ENCODE assay signal across 12 cellular contexts in the genomic region with DNA sequence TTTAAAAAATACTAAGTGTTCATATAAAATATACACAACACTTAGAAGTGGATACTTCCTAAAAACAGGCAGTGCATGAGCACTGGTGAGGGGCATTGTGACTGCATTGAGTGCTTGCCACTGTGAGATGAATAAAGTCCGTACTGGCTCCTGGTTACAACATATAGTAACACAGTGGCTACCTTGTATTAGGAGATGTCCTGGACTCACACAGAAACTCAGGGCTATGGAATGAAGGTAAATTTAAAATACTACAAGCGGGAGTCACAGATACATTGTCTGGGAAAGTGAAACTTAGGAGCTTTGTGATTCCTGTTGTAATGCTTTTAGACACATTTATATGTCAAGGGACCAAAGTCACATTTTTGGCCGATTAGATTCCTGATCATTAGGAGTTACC. TPM values are rescaled to one million over a fixed set of nuclear protein-coding genes. Genes with fewer than 3 reads are reported as not detected.
DNase-seq lines count a peak whose midpoint lies in the region; ATAC-seq and TF ChIP-seq lines count a peak whose summit lies in the region.
"Had no signal": no experiment of that assay in that cellular context is flagged by ENCODE, and none has a peak within 500 bp of the region (broad histone marks: within the 10 kb centered on the region; RNA-seq: fewer than 3 reads in every experiment).

No MANE protein-coding gene starts in this region.

- H3K36me3 ChIP-seq in CD8-positive, alpha-beta memory T cell (ENCODE audit: insufficient read depth, low read length) = no peaks in the 10 kb centered on the region
- H3K36me3 ChIP-seq in PC-9 (ENCODE audit: low read depth) (no peaks in the 10 kb centered on the region; the same call in 1 of the 2 replicates), breast epithelium (no peaks in the 10 kb centered on the region)
- no peaks in the 10 kb centered on the region for H3K36me3 ChIP-seq in naive thymus-derived CD4-positive, alpha-beta T cell (ENCODE audit: control insufficient read depth in 2 of 3, insufficient read depth in 3 of 3, low read length in 3 of 3)
- H3K36me3 ChIP-seq: pancreas had no signal

- H3K4me1 ChIP-seq in CD8-positive, alpha-beta memory T cell (ENCODE audit: insufficient read depth, low read length) = peaks cover 13% of the 10 kb centered on the region
- H3K4me1 ChIP-seq in PC-9 (replicated peaks; ENCODE audit: insufficient read depth) (peaks cover 18% of the 10 kb centered on the region), breast epithelium (no peaks in the 10 kb centered on the region)
- peaks cover 4 to 7% of the 10 kb centered on the region in 2 donors for H3K4me1 ChIP-seq in naive thymus-derived CD4-positive, alpha-beta T cell (ENCODE audit: control insufficient read depth in 2 of 2, insufficient read depth in 2 of 2, low read length in 2 of 2)

- TSS peak; percentile 78 for BruUV-seq in PC-9 (replicated peaks; lab: Mats Ljungman, UMichigan)

- peak overlapping the region; percentile 86; the same call in 1 of the 2 replicates for H2AFZ ChIP-seq in PC-9

- no peak overlapping the region for H3K27ac ChIP-seq in CD8-positive, alpha-beta memory T cell (ENCODE audit: low read depth, low read length)
- peak overlapping the region; percentile 89 for H3K27ac ChIP-seq in PC-9
- peak overlapping the region; percentile 82 to 86 for H3K27ac ChIP-seq in breast epithelium
- no peak overlapping the region for H3K27ac ChIP-seq in naive thymus-derived CD4-positive, alpha-beta T cell (ENCODE audit: low read depth, low read length)

- H3K9me3 Mint-ChIP-seq in CD8-positive, alpha-beta memory T cell = peaks cover 2 to 9% (median 5%) of the 10 kb centered on the region in 5 donors
- peaks cover 0 to 15% (median 8%) of the 10 kb centered on the region in 11 donors for H3K9me3 Mint-ChIP-seq in naive thymus-derived CD4-positive, alpha-beta T cell

- H3K27me3 Mint-ChIP-seq in CD8-positive, alpha-beta memory T cell = peaks cover 14 to 44% of the 10 kb centered on the region in 2 donors
- peaks cover 6 to 68% (median 36%) of the 10 kb centered on the region in 5 donors for H3K27me3 Mint-ChIP-seq in naive thymus-derived CD4-positive, alpha-beta T cell

- intact Hi-C loops in PC-9 (cut with micrococcal nuclease; ENCODE audit: unreplicated experiment) = loop anchor here (2.0 kb wide), 1 partner anchor 28 kb away; no protein-coding TSS in a partner anchor
- intact Hi-C loops in breast epithelium (cut with DNase I; ENCODE audit: low total_unique reads) = no loop called here
- intact Hi-C loops in naive thymus-derived CD4-positive, alpha-beta T cell (cut with micrococcal nuclease) = loop anchor here in 1 of 2 donors (2.0 to 5.0 kb wide), 2 partner anchors 150 to 421 kb away; a partner anchor contains a TSS

- H3K36me3 Mint-ChIP-seq in CD8-positive, alpha-beta memory T cell = peaks cover 3 to 5% (median 5%) of the 10 kb centered on the region in 3 donors
- H3K36me3 Mint-ChIP-seq in naive thymus-derived CD4-positive, alpha-beta T cell = peaks cover 0 to 8% (median 3%) of the 10 kb centered on the region in 5 donors

- peak overlapping the region; percentile 24 to 95 (median 74) for H3K27ac Mint-ChIP-seq in CD8-positive, alpha-beta memory T cell
- peak overlapping the region in 7 of 9 donors; percentile 16 to 82 (median 58) for H3K27ac Mint-ChIP-seq in naive thymus-derived CD4-positive, alpha-beta T cell

- peaks cover 14 to 23% (median 21%) of the 10 kb centered on the region in 3 donors for H3K4me1 Mint-ChIP-seq in CD8-positive, alpha-beta memory T cell
- peaks cover 15 to 35% (median 19%) of the 10 kb centered on the region in 7 donors for H3K4me1 Mint-ChIP-seq in naive thymus-derived CD4-positive, alpha-beta T cell

- no peaks in the 10 kb centered on the region for H3K9me2 ChIP-seq in PC-9 (ENCODE audit: insufficient read depth)

- no peaks in the 10 kb centered on the region for H3K9me3 ChIP-seq in CD8-positive, alpha-beta memory T cell (ENCODE audit: low read length)
- H3K9me3 ChIP-seq in PC-9 (ENCODE audit: insufficient read depth, low read depth) (no peaks in the 10 kb centered on the region; the same call in 1 of the 2 replicates), breast epithelium (no peaks in the 10 kb centered on the region)
- H3K9me3 ChIP-seq in naive thymus-derived CD4-positive, alpha-beta T cell (ENCODE audit: control insufficient read depth in 2 of 3, low read length in 3 of 3) = no peaks in the 10 kb centered on the region
- H3K9me3 ChIP-seq: pancreas had no signal

- POLR2A ChIA-PET in CD8-positive, alpha-beta memory T cell (lab: Charles Lee) = no interaction called here
- POLR2A ChIA-PET in PC-9 (lab: Charles Lee; ENCODE audit: unreplicated experiment) = interaction anchor here (0.6 kb wide), 1 partner anchor 42 kb away, joined by 3 read pairs; no protein-coding TSS in a partner anchor
- POLR2A ChIA-PET in naive thymus-derived CD4-positive, alpha-beta T cell (lab: Charles Lee) = interaction anchor here (0.6 to 1.5 kb wide), 4 partner anchors 142 to 422 kb away, joined by 3 to 12 read pairs (median 4); a partner anchor contains a TSS

- CTCF ChIA-PET in CD8-positive, alpha-beta memory T cell (lab: Charles Lee) = interaction anchor here (1.0 to 1.3 kb wide), 4 partner anchors 23 to 88 kb away, joined by 3 to 4 read pairs (median 3); no protein-coding TSS in a partner anchor
- CTCF ChIA-PET in PC-9 (lab: Charles Lee) = interaction anchor here (0.7 to 1.2 kb wide), 4 partner anchors 38 to 607 kb away, joined by 3 to 4 read pairs (median 4); no protein-coding TSS in a partner anchor
- CTCF ChIA-PET in naive thymus-derived CD4-positive, alpha-beta T cell (lab: Charles Lee) = interaction anchor here (1.2 to 1.5 kb wide), 3 partner anchors 13 to 137 kb away, joined by 4 read pairs; no protein-coding TSS in a partner anchor

- no peak for DNase-seq in CD8-positive, alpha-beta memory T cell
- DNase-seq in PC-9 (peak in 1 of 2 experiments; percentile 60), breast epithelium (ENCODE audit: low spot score in 2 of 2) (no peak), LoVo (ENCODE audit: low spot score) (no peak)
- DNase-seq in naive thymus-derived CD4-positive, alpha-beta T cell = no peak
- DNase-seq: COR-L47, GOT3 had no signal

- ATAC-seq in naive thymus-derived CD4-positive, alpha-beta T cell = no peak
- no peak for ATAC-seq in GM19324 (IDR thresholded peaks at IDR 0.05; ENCODE audit: low FRiP score, unreplicated experiment)
- no peak for ATAC-seq in HG03135 (IDR thresholded peaks at IDR 0.05; ENCODE audit: unreplicated experiment)
- ATAC-seq in GM21529 (IDR thresholded peaks at IDR 0.05; ENCODE audit: unreplicated experiment) = no peak

- peaks cover 17% of the 10 kb centered on the region for H3F3A ChIP-seq in PC-9 (ENCODE audit: insufficient read depth, low read depth)

- TF ChIP-seq CTCF in PC-9 (conservative IDR thresholded peaks at IDR 0.05) (no peak), breast epithelium (IDR thresholded peaks at IDR 0.05) (no peak)

- H3K79me2 ChIP-seq in PC-9 (ENCODE audit: low read depth) = peaks cover 14% of the 10 kb centered on the region

- peak overlapping the region; percentile 84 to 96 (median 90) for H3K4me3 Mint-ChIP-seq in CD8-positive, alpha-beta memory T cell
- peak overlapping the region; percentile 87 to 92 (median 89) for H3K4me3 Mint-ChIP-seq in naive thymus-derived CD4-positive, alpha-beta T cell

- H3K4me3 ChIP-seq in CD8-positive, alpha-beta memory T cell (ENCODE audit: low read length) = no peak overlapping the region
- H3K4me3 ChIP-seq in PC-9 (peak overlapping the region; percentile 75), breast epithelium (peak overlapping the region in 2 of 3 donors; percentile 65 to 89)
- H3K4me3 ChIP-seq in naive thymus-derived CD4-positive, alpha-beta T cell (ENCODE audit: low read length) = no peak overlapping the region

- peak overlapping the region; percentile 91 for H3K4me2 ChIP-seq in PC-9

- no peaks in the 10 kb centered on the region for H4K20me1 ChIP-seq in PC-9 (ENCODE audit: insufficient read depth)

- H3K27me3 ChIP-seq in CD8-positive, alpha-beta memory T cell (ENCODE audit: insufficient read depth, low read length, poor library complexity, severe bottlenecking) = no peaks in the 10 kb centered on the region
- H3K27me3 ChIP-seq in PC-9 (ENCODE audit: insufficient read depth, low read depth) (no peaks in the 10 kb centered on the region), breast epithelium (peaks cover 0 to 5% of the 10 kb centered on the region in 2 donors)
- H3K27me3 ChIP-seq in naive thymus-derived CD4-positive, alpha-beta T cell (ENCODE audit: control insufficient read depth in 2 of 2, insufficient read depth in 2 of 2, low read length in 2 of 2) = no peaks in the 10 kb centered on the region
- H3K27me3 ChIP-seq: pancreas had no signal

- TF ChIP-seq POLR2A in breast epithelium (IDR thresholded peaks at IDR 0.05) = no peak

RNA-seq across cellular contexts. Expression of a gene that starts 36.5 kb away (rescaled TPM):
- total RNA-seq in CD8-positive, alpha-beta memory T cell = under 1 TPM; 0.59 to 0.69 TPM
- 3.2 TPM for polyA plus RNA-seq in CD8-positive, alpha-beta memory T cell
- 0.38 and 0.50 TPM in 2 replicates for total RNA-seq in PC-9 (2021)
- not detected for total RNA-seq in breast epithelium
- total RNA-seq in naive thymus-derived CD4-positive, alpha-beta T cell = 1 to 10 TPM in 1 of 5 experiments, under 1 TPM in 3, not detected in 1; 0.32 to 2.7 (median 0.64) TPM
- 1 to 10 TPM in 1 of 2 donors, under 1 TPM in 1; 0.98 to 1.0 TPM for polyA plus RNA-seq in naive thymus-derived CD4-positive, alpha-beta T cell
- total RNA-seq: frontal cortex had no signal

Comparison
In these comparisons a context has a peak if more than half of its experiments do, and no peak if none do; other contexts are left out.
1. H3K27ac ChIP-seq: peak in PC-9 (single experiment) and breast epithelium (2 of 2); none in CD8-positive, alpha-beta memory T cell (single experiment) and naive thymus-derived CD4-positive, alpha-beta T cell (single experiment).
2. H3K4me3 ChIP-seq: peak in PC-9 (single experiment) and breast epithelium (2 of 3); none in CD8-positive, alpha-beta memory T cell (single experiment) and naive thymus-derived CD4-positive, alpha-beta T cell (single experiment).